ENCODE assay signal across 1 cellular context in the genomic region with DNA sequence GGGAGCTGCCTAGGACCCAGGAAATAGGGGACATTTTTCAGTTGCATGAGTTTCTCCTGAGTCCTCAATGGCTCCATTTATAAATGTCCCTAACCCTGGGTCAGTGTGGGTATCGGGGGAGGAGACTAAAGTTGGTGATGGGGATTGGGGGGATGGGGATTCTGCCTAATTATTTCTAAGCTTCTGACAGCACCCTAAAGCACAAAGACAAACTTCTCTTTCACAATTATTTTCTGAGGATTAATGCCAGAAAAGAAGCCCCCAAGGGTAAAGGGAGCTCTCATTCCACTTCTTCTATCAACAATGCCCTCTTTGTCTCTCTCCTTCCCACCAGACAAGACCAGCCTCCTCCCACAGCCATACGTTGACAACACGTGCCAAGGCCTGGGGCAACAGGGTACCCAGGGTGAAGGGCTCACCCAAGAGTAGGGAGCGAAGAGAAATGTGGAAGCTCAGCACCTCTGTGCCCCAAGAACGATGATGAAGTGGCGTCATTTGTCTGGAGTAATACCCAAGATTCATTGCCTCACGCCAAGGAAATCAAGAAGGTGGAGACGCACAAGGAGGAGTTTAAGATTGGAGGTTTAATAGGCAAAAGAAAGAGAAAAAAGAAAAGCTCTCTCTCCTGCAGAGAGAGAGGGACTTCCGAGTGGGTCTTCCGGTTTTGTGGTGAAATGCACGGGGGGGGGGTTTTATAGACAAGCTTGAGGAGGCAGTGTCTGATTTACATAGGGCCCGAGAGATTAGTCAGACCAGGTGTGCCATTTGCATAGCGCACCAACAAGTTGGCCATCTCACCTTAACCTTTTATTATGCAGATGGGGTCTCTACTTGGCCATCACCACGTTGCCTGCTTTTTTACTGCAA.
TF ChIP-seq lines count a peak whose summit lies in the region.

No MANE protein-coding gene starts in this region.

TF ChIP-seq in K562, 482 proteins besides CTCF, POLR2A, EP300 and RAD21:
- TF ChIP-seq GABPA (tag; conservative IDR thresholded peaks at IDR 0.05; ENCODE audit: low read depth) (0 out of 2 replicates have a peak, but pooled peaks have one; percentile 27), PHF20 (IDR thresholded peaks at IDR 0.05; ENCODE audit: partially characterized antibody) (no peak), ELF1 (tag; IDR thresholded peaks at IDR 0.05) (0 out of 2 replicates have a peak, but pooled peaks have one; percentile 15), ZNF445 (CRISPR knock-in tag; IDR thresholded peaks at IDR 0.05; ENCODE audit: low read depth) (no peak)
- TF ChIP-seq, protein P1, sequence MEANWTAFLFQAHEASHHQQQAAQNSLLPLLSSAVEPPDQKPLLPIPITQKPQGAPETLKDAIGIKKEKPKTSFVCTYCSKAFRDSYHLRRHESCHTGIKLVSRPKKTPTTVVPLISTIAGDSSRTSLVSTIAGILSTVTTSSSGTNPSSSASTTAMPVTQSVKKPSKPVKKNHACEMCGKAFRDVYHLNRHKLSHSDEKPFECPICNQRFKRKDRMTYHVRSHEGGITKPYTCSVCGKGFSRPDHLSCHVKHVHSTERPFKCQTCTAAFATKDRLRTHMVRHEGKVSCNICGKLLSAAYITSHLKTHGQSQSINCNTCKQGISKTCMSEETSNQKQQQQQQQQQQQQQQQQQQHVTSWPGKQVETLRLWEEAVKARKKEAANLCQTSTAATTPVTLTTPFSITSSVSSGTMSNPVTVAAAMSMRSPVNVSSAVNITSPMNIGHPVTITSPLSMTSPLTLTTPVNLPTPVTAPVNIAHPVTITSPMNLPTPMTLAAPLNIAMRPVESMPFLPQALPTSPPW (CRISPR knock-in tag; IDR thresholded peaks at IDR 0.05), result peak; percentile 22; the same call in 1 of the 2 replicates
